Comparison of ENCODE assay signal across 24 cellular contexts in genomic region chr3:102980379-102980726, GRCh38.
A peak's percentile ranks its signal among the peaks of the same experiment; 100 is the strongest.
DNase-seq lines count a peak whose midpoint lies in the region; ATAC-seq and TF ChIP-seq lines count a peak whose summit lies in the region.
"Had no signal": no experiment of that assay in that cellular context is flagged by ENCODE, and none has a peak within 500 bp of the region (broad histone marks: within the 10 kb centered on the region; RNA-seq: fewer than 3 reads in every experiment).

No MANE protein-coding gene starts in this region.

- TF ChIP-seq RAD21 in SK-N-SH (IDR thresholded peaks at IDR 0.05; ENCODE audit: low read length): no peak

- no peaks in the 10 kb centered on the region for H3K9me2 ChIP-seq in SK-N-SH

- POLR2A ChIA-PET in SK-N-SH (lab: Yijun Ruan, JAX): no interaction called here

- 0% methylated on average over 1 of the region's 1 CpG for WGBS in SK-N-SH (ENCODE audit: low lambda C conversion rate)
- WGBS in heart left ventricle, 4 donors: 20 to 35% (median 24%) methylated on average over 1 of the region's 1 CpG
- WGBS in aorta, 2 donors: 0 to 11% methylated on average over 1 of the region's 1 CpG
- 43 to 53% methylated on average over 1 of the region's 1 CpG for whole genome bisulfite sequencing in thyroid gland, 2 donors

- H2AFZ ChIP-seq in SK-N-SH (ENCODE audit: low read depth): no peak overlapping the region

- H3F3A ChIP-seq in SK-N-SH (replicated peaks; ENCODE audit: insufficient read depth): peaks cover 16% of the 10 kb centered on the region

- intact Hi-C loops in heart left ventricle (cut with DNase I): no loop called here
- intact Hi-C loops in aorta (cut with DNase I): no loop called here
- intact Hi-C loops in thyroid gland (cut with DNase I): no loop called here

- DNase-seq in SK-N-SH: no peak
- peak in 1 of 5 donors; percentile 26 for DNase-seq in heart left ventricle
- no peak for DNase-seq in omental fat pad (ENCODE audit: low spot score)
- no peak for DNase-seq in aorta
- DNase-seq in NCI-H446 (lab: John Stamatoyannopoulos, UW): no peak
- DNase-seq in NCI-H2081 (lab: John Stamatoyannopoulos, UW): no peak
- DNase-seq in thyroid gland: no peak
- DNase-seq: activated CD4-positive, alpha-beta T cell treated with anti-CD3 and anti-CD28 coated beads for 36 hours; activated CD8-positive, alpha-beta memory T cell treated with anti-CD3 and anti-CD28 coated beads for 24 hours; activated effector memory CD4-positive, alpha-beta T cell treated with anti-CD3 and anti-CD28 coated beads, Interleukin-2, amount 50 U/mL, for 16 hours; activated naive CD8-positive, alpha-beta T cell treated with anti-CD3 and anti-CD28 coated beads, Interleukin-2, amount 10 ng/mL, durations not matched to agents 7 days and 5 days; DMS79 treated with DMSO at 0.1 percent for 48 hours; effector CD4-positive, alpha-beta T cell; immature natural killer cell; naive thymus-derived CD4-positive, alpha-beta T cell; NCI-H2081 treated with DMSO at 0.1 percent for 48 hours; NCI-H345; NCI-H82; occipital lobe; spleen; stimulated activated CD4-positive, alpha-beta T cell treated with anti-CD3 and anti-CD28 coated beads, Interleukin-2, amount 100 ng/mL, for 48 hours; T-helper 2 cell had no signal

- TF ChIP-seq POLR2A in heart left ventricle (IDR thresholded peaks at IDR 0.05) (no peak), thyroid gland (IDR thresholded peaks at IDR 0.05) (no peak)

- peak overlapping the region in 1 of 2 experiments; percentile 90; a peak in 2 of 4 replicates for H3K27ac ChIP-seq in SK-N-SH (ENCODE audit: low read depth in 2 of 2, low read length in 1 of 2)
- H3K27ac ChIP-seq in heart left ventricle: peak overlapping the region in 2 of 12 donors; percentile 37 to 70
- H3K27ac ChIP-seq in aorta (ENCODE audit: low read depth in 1 of 2, low read length in 2 of 2): no peak overlapping the region
- no peak overlapping the region for H3K27ac ChIP-seq in thyroid gland
- H3K27ac ChIP-seq: epithelial cell of prostate, spleen had no signal

- H3K9ac ChIP-seq in SK-N-SH: no peak overlapping the region

- peak overlapping the region; percentile 52 for H3K4me2 ChIP-seq in SK-N-SH

- no peaks in the 10 kb centered on the region for H3K79me2 ChIP-seq in SK-N-SH (ENCODE audit: insufficient read depth)

- H3K27me3 ChIP-seq in SK-N-SH (ENCODE audit: insufficient read depth) (0 out of 2 replicates have a peak, but pooled peaks cover 5% of the 10 kb centered on the region), heart left ventricle (no peaks in the 10 kb centered on the region), aorta (ENCODE audit: control insufficient read depth in 1 of 2, insufficient read depth in 2 of 2, low read length in 1 of 2) (peaks cover 0 to 2% of the 10 kb centered on the region in 2 donors), thyroid gland (no peaks in the 10 kb centered on the region)
- H3K27me3 ChIP-seq: spleen had no signal

- peaks cover 9% of the 10 kb centered on the region; the same call in 1 of the 2 replicates for H4K20me1 ChIP-seq in SK-N-SH (ENCODE audit: insufficient read depth)

- H3K4me3 ChIP-seq in SK-N-SH (ENCODE audit: low read depth in 2 of 2, low read length in 1 of 2) (no peak overlapping the region; a peak in 1 of 4 replicates), heart left ventricle (no peak overlapping the region), aorta (ENCODE audit: low read length in 2 of 2) (no peak overlapping the region), thyroid gland (replicated peaks in 1 of 3) (no peak overlapping the region)
- H3K4me3 ChIP-seq: HAP-1, spleen had no signal

- peak; percentile 47 to 70 (median 55) for ATAC-seq in heart left ventricle
- peak; percentile 46 for ATAC-seq in omental fat pad (ENCODE audit: low FRiP score)
- peak; percentile 43 for ATAC-seq in aorta (ENCODE audit: low FRiP score)
- ATAC-seq: activated CD4-positive, alpha-beta T cell treated with anti-CD3 and anti-CD28 coated beads for 36 hours; naive thymus-derived CD4-positive, alpha-beta T cell had no signal

- TF ChIP-seq CTCF in SK-N-SH (IDR thresholded peaks at IDR 0.05) (no peak), heart left ventricle (IDR thresholded peaks at IDR 0.05) (no peak), omental fat pad (IDR thresholded peaks at IDR 0.05) (no peak), thyroid gland (IDR thresholded peaks at IDR 0.05) (no peak)

- CTCF ChIA-PET in SK-N-SH (lab: Yijun Ruan, JAX): interaction anchor here (1.8 kb wide), 1 partner anchor 307 kb away, joined by 4 read pairs; no protein-coding TSS in a partner anchor

- TF ChIP-seq EP300 in SK-N-SH (IDR thresholded peaks at IDR 0.05; ENCODE audit: borderline replicate concordance in 1 of 2, low read depth in 1 of 2, low read length in 1 of 2): 0 out of 4 replicates have a peak, but pooled peaks of 1 of the 2 experiments have one; percentile 4

- H3K36me3 ChIP-seq in SK-N-SH (replicated peaks in 1 of 2; ENCODE audit: control insufficient read depth in 1 of 2, insufficient read depth in 2 of 2, low read length in 1 of 2) (no peaks in the 10 kb centered on the region), heart left ventricle (no peaks in the 10 kb centered on the region), aorta (ENCODE audit: control insufficient read depth in 1 of 2, insufficient read depth in 2 of 2, low read length in 1 of 2) (no peaks in the 10 kb centered on the region), thyroid gland (no peaks in the 10 kb centered on the region)
- H3K36me3 ChIP-seq: HAP-1, spleen had no signal

- no peaks in the 10 kb centered on the region for H3K9me3 ChIP-seq in SK-N-SH
- H3K9me3 ChIP-seq in heart left ventricle: peaks cover 0 to 7% (median 0%) of the 10 kb centered on the region in 12 donors
- peaks cover 1% of the 10 kb centered on the region for H3K9me3 ChIP-seq in aorta (ENCODE audit: control insufficient read depth, low read length)
- H3K9me3 ChIP-seq in thyroid gland: no peaks in the 10 kb centered on the region
- H3K9me3 ChIP-seq: HAP-1 had no signal

- H3K4me1 ChIP-seq in SK-N-SH (ENCODE audit: control insufficient read depth in 1 of 2, insufficient read depth in 2 of 2, low read depth in 1 of 2, low read length in 1 of 2) (peaks cover 12 to 23% of the 10 kb centered on the region in 2 experiments; a peak in 3 of 4 replicates), heart left ventricle (peaks cover 0 to 12% (median 2%) of the 10 kb centered on the region in 12 donors), aorta (ENCODE audit: control insufficient read depth in 1 of 2, insufficient read depth in 2 of 2, low read length in 2 of 2) (peaks cover 0 to 2% of the 10 kb centered on the region in 2 donors), thyroid gland (no peaks in the 10 kb centered on the region)
- H3K4me1 ChIP-seq: HAP-1, spleen had no signal

TF ChIP-seq in SK-N-SH, 30 proteins besides CTCF, POLR2A, EP300 and RAD21:
- TF ChIP-seq SIN3A (IDR thresholded peaks at IDR 0.05; ENCODE audit: borderline replicate concordance, low read depth, low read length): no peak
- TF ChIP-seq RXRA (IDR thresholded peaks at IDR 0.05; ENCODE audit: borderline replicate concordance, low read depth): no peak
- TF ChIP-seq MAX (IDR thresholded peaks at IDR 0.05; ENCODE audit: low read depth): no peak
- TF ChIP-seq PBX3 (IDR thresholded peaks at IDR 0.05): no peak
- TF ChIP-seq TEAD4 (IDR thresholded peaks at IDR 0.05; ENCODE audit: borderline replicate concordance, insufficient read depth): no peak; the same call in 1 of the 2 replicates
- no peak for TF ChIP-seq ZBTB33 (IDR thresholded peaks at IDR 0.05; ENCODE audit: borderline replicate concordance, low read depth)
- no peak for TF ChIP-seq SMC3 (IDR thresholded peaks at IDR 0.05; ENCODE audit: low read depth, low read length)
